Comparison of ENCODE assay signal across 19 cellular contexts in genomic region chr13:38417241-38417640, GRCh38.
"Had no signal": no experiment of that assay in that cellular context is flagged by ENCODE, and none has a peak within 500 bp of the region (broad histone marks: within the 10 kb centered on the region; RNA-seq: fewer than 3 reads in every experiment).

No MANE protein-coding gene starts in this region.

- H3K27me3 ChIP-seq: adrenal gland, body of pancreas, breast epithelium, SJSA1 had no signal

- H2AFZ ChIP-seq: PC-9 had no signal

- H3K4me2 ChIP-seq: PC-9, SK-N-SH had no signal

- H3K27ac ChIP-seq: adrenal gland, body of pancreas, breast epithelium, PC-9, SJSA1 had no signal

- FAIRE-seq: astrocyte, TTC549 had no signal

- ATAC-seq: body of pancreas had no signal

- H3K36me3 ChIP-seq: adrenal gland, breast epithelium, SJSA1 had no signal

- H3K9me3 ChIP-seq: adrenal gland, body of pancreas, breast epithelium, SJSA1, SK-N-SH had no signal

- H3K9ac ChIP-seq: SK-N-SH had no signal

- DNase-seq: activated CD4-positive, alpha-beta T cell treated with anti-CD3 and anti-CD28 coated beads, Interleukin-2, amount 10 ng/mL, durations not matched to agents 24 days and 14 days; activated CD4-positive, alpha-beta T cell treated with anti-CD3 and anti-CD28 coated beads, Interleukin-2, amount 50 U/mL, for 48 hours; activated CD8-positive, alpha-beta T cell treated with anti-CD3 and anti-CD28 coated beads, Interleukin-2, amount 10 ng/mL, durations not matched to agents 7 days and 5 days; activated gamma-delta T cell treated with Interleukin-2 at 50 U/mL for 16 hours; activated T-cell treated with anti-CD3 and anti-CD28 coated beads, Interleukin-2, amount 50 U/mL, for 24 hours; adrenal gland; body of pancreas; caudate nucleus; NCI-H1105; NCI-H1417 treated with DMSO at 0.1 percent for 48 hours; NCI-H187 treated with DMSO at 0.1 percent for 48 hours; NCI-H226; NCI-H446 treated with DMSO at 0.1 percent for 48 hours; PC-9 had no signal

- H3K4me3 ChIP-seq: adrenal gland, body of pancreas, breast epithelium, PC-9, SJSA1 had no signal

- H3K4me1 ChIP-seq: adrenal gland, body of pancreas, breast epithelium had no signal
